ENCODE assay signal across 22 cellular contexts in the genomic region with DNA sequence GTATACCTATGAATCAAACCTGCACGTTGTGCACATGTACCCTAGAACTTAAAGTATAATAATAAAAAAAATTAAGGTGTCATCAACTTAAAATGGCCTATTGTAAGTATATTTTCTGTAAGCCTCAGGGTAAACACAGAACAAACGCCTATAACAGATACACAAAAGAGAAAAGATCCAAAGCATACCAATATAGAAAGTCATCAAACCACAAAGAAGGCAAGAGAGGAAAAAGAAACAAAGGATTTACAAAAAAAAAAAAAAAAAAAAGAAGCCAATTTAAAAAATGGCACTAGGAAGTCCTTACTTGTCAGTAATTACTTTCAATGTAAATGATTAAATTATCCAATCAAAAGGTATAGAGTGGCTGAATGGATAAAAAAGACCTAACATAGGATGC. TPM values are rescaled to one million over a fixed set of nuclear protein-coding genes. Genes with fewer than 3 reads are reported as not detected.
DNase-seq lines count a peak whose midpoint lies in the region; ATAC-seq and TF ChIP-seq lines count a peak whose summit lies in the region.
"Had no signal": no experiment of that assay in that cellular context is flagged by ENCODE, and none has a peak within 500 bp of the region (broad histone marks: within the 10 kb centered on the region; RNA-seq: fewer than 3 reads in every experiment).

No MANE protein-coding gene starts in this region.

- H3K27me3 ChIP-seq in SJSA1 (replicated peaks) (no peaks in the 10 kb centered on the region), skeletal muscle satellite cell (ENCODE audit: control insufficient read depth, insufficient read depth, low read length) (no peaks in the 10 kb centered on the region), upper lobe of right lung (no peaks in the 10 kb centered on the region)
- H3K27me3 ChIP-seq: SJCRH30, spleen, tibial nerve had no signal

- 0 out of 2 replicates have a peak overlapping the region, but pooled peaks have one; percentile 13 for H3K27ac ChIP-seq in SJSA1
- no peak overlapping the region for H3K27ac ChIP-seq in upper lobe of right lung
- H3K27ac ChIP-seq: C4-2B, coronary artery, epithelial cell of prostate, prostate gland, SJCRH30, spleen, tibial nerve had no signal

- H3K4me2 ChIP-seq in skeletal muscle satellite cell (ENCODE audit: low read length): peak overlapping the region; percentile 33

- peaks cover 20% of the 10 kb centered on the region for H3K4me1 ChIP-seq in SJSA1 (replicated peaks)
- peaks cover 12% of the 10 kb centered on the region for H3K4me1 ChIP-seq in skeletal muscle satellite cell (ENCODE audit: control insufficient read depth, insufficient read depth, low read length)
- peaks cover 14% of the 10 kb centered on the region for H3K4me1 ChIP-seq in upper lobe of right lung
- H3K4me1 ChIP-seq: SJCRH30, tibial nerve had no signal

- no peak overlapping the region for H3K9ac ChIP-seq in skeletal muscle satellite cell (ENCODE audit: low read depth, low read length)

- H3K9me3 ChIP-seq in SJSA1 (replicated peaks) (no peaks in the 10 kb centered on the region), skeletal muscle satellite cell (replicated peaks; ENCODE audit: low read length) (no peaks in the 10 kb centered on the region), upper lobe of right lung (no peaks in the 10 kb centered on the region)
- H3K9me3 ChIP-seq: prostate gland, tibial nerve had no signal

- H3K36me3 ChIP-seq in SJSA1 (no peaks in the 10 kb centered on the region), skeletal muscle satellite cell (ENCODE audit: insufficient read depth, low read length) (no peaks in the 10 kb centered on the region), upper lobe of right lung (no peaks in the 10 kb centered on the region)
- H3K36me3 ChIP-seq: prostate gland, SJCRH30, tibial nerve had no signal

- TF ChIP-seq CTCF in epithelial cell of esophagus (IDR thresholded peaks at IDR 0.05; ENCODE audit: insufficient read depth, low read depth, low read length, missing control alignments) (no peak), upper lobe of right lung (IDR thresholded peaks at IDR 0.05) (no peak)

- no peak overlapping the region for H3K4me3 ChIP-seq in SJSA1
- H3K4me3 ChIP-seq in epithelial cell of esophagus (ENCODE audit: low read length): no peak overlapping the region
- H3K4me3 ChIP-seq in skeletal muscle satellite cell (ENCODE audit: low read length): no peak overlapping the region
- H3K4me3 ChIP-seq in upper lobe of right lung: no peak overlapping the region
- H3K4me3 ChIP-seq: coronary artery, prostate gland, SJCRH30, spleen, tibial nerve had no signal

- ATAC-seq in upper lobe of right lung (no peak), GM18870 (IDR thresholded peaks at IDR 0.05; ENCODE audit: unreplicated experiment) (no peak)
- ATAC-seq: activated CD4-positive, CD25-positive, alpha-beta regulatory T cell treated with anti-CD3 and anti-CD28 coated beads, Interleukin-2, amount 50 U/mL, for 24 hours had no signal

- peak; percentile 8 for DNase-seq in H4 (ENCODE audit: low spot score)
- peak in 1 of 2 experiments; percentile 65 for DNase-seq in SJSA1 (ENCODE audit: low read depth in 1 of 2, low spot score in 2 of 2)
- peak; percentile 57 for DNase-seq in epithelial cell of esophagus (ENCODE audit: low read depth)
- no peak for DNase-seq in activated naive CD4-positive, alpha-beta T cell (lab: John Stamatoyannopoulos, UW)
- no peak for DNase-seq in upper lobe of right lung
- DNase-seq: activated effector memory CD4-positive, alpha-beta T cell treated with Interleukin-2 at 50 U/mL for 16 hours; anterior cingulate cortex; glutamatergic neuron; MM.1S; NCI-H2029 treated with DMSO at 0.1 percent for 48 hours; NCI-H510A treated with DMSO at 0.1 percent for 48 hours; nephron progenitor cell; SJCRH30; spleen had no signal

- intact Hi-C loops in upper lobe of right lung (cut with DNase I): no loop called here

RNA-seq across cellular contexts. Expression of gene ASF1A, which starts 24.6 kb away (rescaled TPM):
- 36.7 and 46.3 TPM in 2 replicates for total RNA-seq in H4 (2014; rRNA removed; shearing (Covaris generic))
- total RNA-seq in SJSA1 (2014; rRNA removed; shearing (Covaris generic)): 38.4 and 51.9 TPM in 2 replicates
- total RNA-seq in skeletal muscle satellite cell (2012; rRNA removed): 14.2 TPM in 2 replicates
- total RNA-seq in upper lobe of right lung: 22.9 TPM

Comparison
In these comparisons a context has a peak if more than half of its experiments do, and no peak if none do; other contexts are left out.
1. DNase-seq: peak in H4 (single experiment) and epithelial cell of esophagus (single experiment); none in activated naive CD4-positive, alpha-beta T cell (0 of 4) and upper lobe of right lung (single experiment).